Comparison of ENCODE assay signal across 14 cellular contexts in genomic region chr1:29383972-29384371, GRCh38.
DNase-seq lines count a peak whose midpoint lies in the region; ATAC-seq, FAIRE-seq and TF ChIP-seq lines count a peak whose summit lies in the region.
"Had no signal": no experiment of that assay in that cellular context is flagged by ENCODE, and none has a peak within 500 bp of the region (broad histone marks: within the 10 kb centered on the region; RNA-seq: fewer than 3 reads in every experiment).

No MANE protein-coding gene starts in this region.

- H3K9ac ChIP-seq in mammary epithelial cell (ENCODE audit: insufficient read depth, low read length), result no peak overlapping the region
- no peak overlapping the region for H3K9ac ChIP-seq in keratinocyte (ENCODE audit: control insufficient read depth, extremely low read depth, insufficient read depth, low read length)

- H3K9me3 ChIP-seq in A673 (ENCODE audit: low read depth, low read length, poor library complexity, severe bottlenecking) (peaks cover 5% of the 10 kb centered on the region), mammary epithelial cell (replicated peaks; ENCODE audit: insufficient read depth, low read length) (peaks cover 7% of the 10 kb centered on the region), keratinocyte (ENCODE audit: control insufficient read depth, low read depth, low read length) (no peaks in the 10 kb centered on the region), heart left ventricle (peaks cover 0 to 16% (median 9%) of the 10 kb centered on the region in 12 donors)

- DNase-seq in A673 (ENCODE audit: low spot score), result peak; percentile 56
- DNase-seq in HFFc6, result peak; percentile 3
- peak; percentile 26 for DNase-seq in mammary epithelial cell
- no peak for DNase-seq in keratinocyte (ENCODE audit: low read depth, low spot score)
- no peak for DNase-seq in heart left ventricle
- DNase-seq in nephron progenitor cell, result no peak
- DNase-seq in activated T-cell treated with anti-CD3 and anti-CD28 coated beads, Interleukin-2, amount 50 U/mL, for 1 hour, result no peak
- DNase-seq: activated naive CD4-positive, alpha-beta T cell treated with anti-CD3 and anti-CD28 coated beads for 36 hours; lower lobe of right lung; NCI-H1105 treated with DMSO at 0.1 percent for 48 hours had no signal

- H3K9me3 Mint-ChIP-seq in HFFc6, result peaks cover 7% of the 10 kb centered on the region
- peaks cover 30% of the 10 kb centered on the region for H3K9me3 Mint-ChIP-seq in nephron progenitor cell

- H4K20me1 ChIP-seq in mammary epithelial cell (ENCODE audit: insufficient read depth, low read length) (no peaks in the 10 kb centered on the region), keratinocyte (ENCODE audit: control insufficient read depth, extremely low read depth, insufficient read depth, low read length) (no peaks in the 10 kb centered on the region)

- POLR2A ChIA-PET in A673 (lab: Charles Lee; ENCODE audit: low non-redundant PET), result no interaction called here

- no peaks in the 10 kb centered on the region for H3K9me1 ChIP-seq in keratinocyte (ENCODE audit: control insufficient read depth, extremely low read depth, insufficient read depth, low read length)

- TF ChIP-seq POLR2A in heart left ventricle (IDR thresholded peaks at IDR 0.05), result no peak

- H3K27me3 ChIP-seq in A673 (replicated peaks; ENCODE audit: insufficient read depth, low read depth, low read length, poor library complexity), result no peaks in the 10 kb centered on the region
- H3K27me3 ChIP-seq in mammary epithelial cell (ENCODE audit: insufficient read depth, low read length), result no peaks in the 10 kb centered on the region
- H3K27me3 ChIP-seq in keratinocyte (ENCODE audit: control insufficient read depth, extremely low read depth, insufficient read depth, low read length), result no peaks in the 10 kb centered on the region
- peaks cover 0 to 55% (median 15%) of the 10 kb centered on the region in 9 donors for H3K27me3 ChIP-seq in heart left ventricle

- intact Hi-C loops in A673 (cut with micrococcal nuclease; ENCODE audit: unreplicated experiment) (no loop called here), mammary epithelial cell (cut with micrococcal nuclease) (loop anchor here (5.0 kb wide), 2 partner anchors 328 to 1323 kb away; no protein-coding TSS in a partner anchor), heart left ventricle (cut with DNase I) (no loop called here)

- H3K27me3 Mint-ChIP-seq in HFFc6 (ENCODE audit: insufficient read depth) (peaks cover 4% of the 10 kb centered on the region), nephron progenitor cell (ENCODE audit: low read depth, poor library complexity) (peaks cover 15% of the 10 kb centered on the region)

- H3K4me1 Mint-ChIP-seq in HFFc6 (ENCODE audit: low read depth), result peaks cover 13% of the 10 kb centered on the region
- H3K4me1 Mint-ChIP-seq in nephron progenitor cell, result peaks cover 12% of the 10 kb centered on the region
- H3K4me1 Mint-ChIP-seq: central memory CD8-positive, alpha-beta T cell; IgD-negative memory B cell had no signal

- H3K36me3 Mint-ChIP-seq in HFFc6 (ENCODE audit: low read depth) (peaks cover 7% of the 10 kb centered on the region), nephron progenitor cell (ENCODE audit: low read depth) (peaks cover 7% of the 10 kb centered on the region)

- in situ Hi-C loops in mammary epithelial cell (cut with MboI; ENCODE audit: low sequenced_read_pairs in 2 of 2), result no loop called here

- H3K4me2 ChIP-seq in mammary epithelial cell (ENCODE audit: insufficient read depth, low read depth, low read length) (no peak overlapping the region), keratinocyte (ENCODE audit: control insufficient read depth, extremely low read depth, insufficient read depth, low read depth, low read length) (peak overlapping the region; percentile 34)

- TF ChIP-seq CTCF in A673 (conservative IDR thresholded peaks at IDR 0.05; ENCODE audit: low read depth, low read length) (no peak), HFFc6 (IDR thresholded peaks at IDR 0.05) (no peak), mammary epithelial cell (conservative IDR thresholded peaks at IDR 0.05 in 1 of 2, IDR thresholded peaks at IDR 0.05 in 1 of 2; ENCODE audit: extremely low read depth in 1 of 2, insufficient read depth in 1 of 2, low read depth in 1 of 2, low read length in 2 of 2) (no peak), keratinocyte (optimal IDR thresholded peaks at IDR 0.05 in 1 of 3, IDR thresholded peaks at IDR 0.05 in 1 of 3, conservative IDR thresholded peaks at IDR 0.05 in 1 of 3; ENCODE audit: extremely low read depth in 1 of 3, insufficient read depth in 2 of 3, low read length in 3 of 3) (no peak), heart left ventricle (IDR thresholded peaks at IDR 0.05) (no peak), nephron progenitor cell (IDR thresholded peaks at IDR 0.05) (no peak)

- dilution Hi-C loops in mammary epithelial cell (cut with HindIII; ENCODE audit: low sequenced_read_pairs), result loop anchor here (5.0 kb wide), 1 partner anchor 48 kb away; no protein-coding TSS in a partner anchor
- dilution Hi-C loops in keratinocyte (cut with MboI; ENCODE audit: extremely low pct_ligation_motif_present, low sequenced_read_pairs), result no loop called here

- 23% methylated on average over 5 of the region's 5 CpGs for WGBS in mammary epithelial cell (ENCODE audit: low coverage, missing lambda C conversion rate)
- WGBS in heart left ventricle, 4 donors, result 23 to 41% (median 36%) methylated on average over 5 of the region's 5 CpGs

- ATAC-seq in HG02840 (IDR thresholded peaks at IDR 0.05; ENCODE audit: low FRiP score, unreplicated experiment) (no peak), heart left ventricle (no peak)
- ATAC-seq: lower lobe of right lung had no signal

- no peak overlapping the region for H3K27ac Mint-ChIP-seq in HFFc6
- no peak overlapping the region for H3K27ac Mint-ChIP-seq in nephron progenitor cell
- H3K27ac Mint-ChIP-seq: activated naive CD4-positive, alpha-beta T cell treated with anti-CD3 and anti-CD28 coated beads for 36 hours; IgD-negative memory B cell had no signal

- BruUV-seq in A673 (replicated peaks; lab: Mats Ljungman, UMichigan) (no TSS peak), mammary epithelial cell (replicated peaks; lab: Mats Ljungman, UMichigan) (no TSS peak)

- H3K27ac ChIP-seq in A673 (ENCODE audit: low read depth, low read length, poor library complexity, severe bottlenecking) (no peak overlapping the region), mammary epithelial cell (ENCODE audit: insufficient read depth, low read depth, low read length) (no peak overlapping the region), keratinocyte (ENCODE audit: control insufficient read depth, insufficient read depth, low read length) (no peak overlapping the region), heart left ventricle (no peak overlapping the region)
- H3K27ac ChIP-seq: epithelial cell of prostate, lower lobe of right lung had no signal

- H3K4me1 ChIP-seq in A673 (ENCODE audit: insufficient read depth, low read length, poor library complexity, severe bottlenecking) (no peaks in the 10 kb centered on the region), mammary epithelial cell (ENCODE audit: insufficient read depth, low read length) (peaks cover 22% of the 10 kb centered on the region), keratinocyte (ENCODE audit: control insufficient read depth, extremely low read depth, insufficient read depth, low read length) (peaks cover 15% of the 10 kb centered on the region), heart left ventricle (no peaks in the 10 kb centered on the region)
- H3K4me1 ChIP-seq: lower lobe of right lung had no signal

- peak overlapping the region; percentile 70 for H2AFZ ChIP-seq in mammary epithelial cell (ENCODE audit: low read depth, low read length)
- peak overlapping the region; percentile 44 for H2AFZ ChIP-seq in keratinocyte (ENCODE audit: control insufficient read depth, low read length)

- H3K4me3 ChIP-seq in A673 (ENCODE audit: low read depth, low read length, poor library complexity, severe bottlenecking) (no peak overlapping the region), mammary epithelial cell (replicated peaks in 1 of 3; ENCODE audit: insufficient read depth in 1 of 3, low read depth in 2 of 3, low read length in 3 of 3) (no peak overlapping the region), keratinocyte (ENCODE audit: control insufficient read depth in 2 of 3, extremely low read depth in 1 of 3, insufficient read depth in 2 of 3, low read depth in 1 of 3, low read length in 3 of 3) (no peak overlapping the region), heart left ventricle (no peak overlapping the region)
- H3K4me3 ChIP-seq: lower lobe of right lung had no signal

- FAIRE-seq in keratinocyte (lab: Jason Lieb, UNC), result no peak

- no peaks in the 10 kb centered on the region for H3K79me2 ChIP-seq in mammary epithelial cell (ENCODE audit: insufficient read depth, low read length)
- H3K79me2 ChIP-seq in keratinocyte (ENCODE audit: control insufficient read depth, insufficient read depth, low read length), result no peaks in the 10 kb centered on the region

- CTCF ChIA-PET in A673 (lab: Charles Lee), result no interaction called here
- CTCF ChIA-PET in mammary epithelial cell (lab: Charles Lee; ENCODE audit: low non-redundant PET), result no interaction called here

- no peak overlapping the region; the same call in 1 of the 2 replicates for H3K4me3 Mint-ChIP-seq in HFFc6
- H3K4me3 Mint-ChIP-seq in nephron progenitor cell, result no peak overlapping the region
- H3K4me3 Mint-ChIP-seq: activated naive CD4-positive, alpha-beta T cell treated with anti-CD3 and anti-CD28 coated beads for 36 hours; central memory CD8-positive, alpha-beta T cell had no signal

- H3K36me3 ChIP-seq in A673 (ENCODE audit: insufficient read depth, low read length, poor library complexity, severe bottlenecking) (no peaks in the 10 kb centered on the region), mammary epithelial cell (ENCODE audit: insufficient read depth, low read length) (no peaks in the 10 kb centered on the region), keratinocyte (ENCODE audit: control insufficient read depth in 2 of 2, extremely low read depth in 1 of 2, insufficient read depth in 2 of 2, low read length in 2 of 2) (no peaks in the 10 kb centered on the region), heart left ventricle (no peaks in the 10 kb centered on the region)
- H3K36me3 ChIP-seq: lower lobe of right lung had no signal

Comparison
In these comparisons a context has a peak if more than half of its experiments do, and no peak if none do; other contexts are left out.
1. DNase-seq: peak in A673 (single experiment), HFFc6 (single experiment) and mammary epithelial cell (single experiment); none in keratinocyte (single experiment), heart left ventricle (0 of 5), nephron progenitor cell (single experiment) and activated T-cell treated with anti-CD3 and anti-CD28 coated beads, Interleukin-2, amount 50 U/mL, for 1 hour (single experiment).